In genomic region chr1:58968360-58968952, GRCh38 we compare ENCODE assay signal across 8 cellular contexts.
DNase-seq lines count a peak whose midpoint lies in the region; ATAC-seq lines count a peak whose summit lies in the region.

No MANE protein-coding gene starts in this region.

- H3K27me3 Mint-ChIP-seq in effector memory CD8-positive, alpha-beta T cell = no peaks in the 10 kb centered on the region
- H3K27me3 Mint-ChIP-seq in naive B cell = no peaks in the 10 kb centered on the region

- peaks cover 25 to 34% of the 10 kb centered on the region in 2 donors for H3K4me1 Mint-ChIP-seq in effector memory CD8-positive, alpha-beta T cell (ENCODE audit: low read depth in 2 of 2)
- H3K4me1 Mint-ChIP-seq in naive B cell = peaks cover 49 to 84% (median 67%) of the 10 kb centered on the region in 3 donors

- peak; percentile 19 for DNase-seq in stimulated activated CD4-positive, alpha-beta T cell treated with anti-CD3 and anti-CD28 coated beads, Interleukin-15, amount 100 ng/mL, for 24 hours
- no peak for DNase-seq in stimulated activated CD4-positive, alpha-beta T cell treated with anti-CD3 and anti-CD28 coated beads, Interleukin-12 subunit alpha, Interleukin-12 subunit beta, amount 100 ng/mL, for 4 hours
- DNase-seq in RPMI8226 (peak; percentile 93), naive B cell (peak; percentile 81), KG1 (lab: John Stamatoyannopoulos, UW) (no peak), NCI-H774 (lab: John Stamatoyannopoulos, UW) (no peak)
- DNase-seq in effector memory CD8-positive, alpha-beta T cell = peak in 1 of 3 experiments; percentile 18

- ATAC-seq in HG02973 (IDR thresholded peaks at IDR 0.05; ENCODE audit: unreplicated experiment) = peak; percentile 84
- ATAC-seq in effector memory CD8-positive, alpha-beta T cell (replicated peaks) = peak; percentile 64
- peak; percentile 92 for ATAC-seq in naive B cell (ENCODE audit: low read depth in 2 of 2)

- peak overlapping the region; percentile 25 to 69 for H3K4me3 Mint-ChIP-seq in effector memory CD8-positive, alpha-beta T cell
- peak overlapping the region; percentile 51 to 94 (median 86) for H3K4me3 Mint-ChIP-seq in naive B cell

- no peaks in the 10 kb centered on the region for H3K9me3 Mint-ChIP-seq in effector memory CD8-positive, alpha-beta T cell
- peaks cover 0 to 1% (median 0%) of the 10 kb centered on the region in 7 donors for H3K9me3 Mint-ChIP-seq in naive B cell

- H3K27ac Mint-ChIP-seq in effector memory CD8-positive, alpha-beta T cell = peak overlapping the region; percentile 91 to 95
- H3K27ac Mint-ChIP-seq in naive B cell = peak overlapping the region; percentile 95 to 100 (median 99)

- no peaks in the 10 kb centered on the region for H3K36me3 Mint-ChIP-seq in effector memory CD8-positive, alpha-beta T cell (ENCODE audit: insufficient read depth)
- no peaks in the 10 kb centered on the region for H3K36me3 Mint-ChIP-seq in naive B cell

Comparison
In these comparisons a context has a peak if more than half of its experiments do, and no peak if none do; other contexts are left out.
1. DNase-seq: peak in stimulated activated CD4-positive, alpha-beta T cell treated with anti-CD3 and anti-CD28 coated beads, Interleukin-15, amount 100 ng/mL, for 24 hours (single experiment), RPMI8226 (single experiment) and naive B cell (single experiment); none in stimulated activated CD4-positive, alpha-beta T cell treated with anti-CD3 and anti-CD28 coated beads, Interleukin-12 subunit alpha, Interleukin-12 subunit beta, amount 100 ng/mL, for 4 hours (single experiment), KG1 (single experiment) and NCI-H774 (single experiment).
2. Peak in every context shown above with its lines, with median percentiles within 50 percentile points of each other: ATAC-seq.